ENCODE assay signal across 8 cellular contexts in genomic region chr11:83249972-83250593, GRCh38. TPM values are rescaled to one million over a fixed set of nuclear protein-coding genes. Genes with fewer than 3 reads are reported as not detected.
DNase-seq lines count a peak whose midpoint lies in the region; FAIRE-seq and TF ChIP-seq lines count a peak whose summit lies in the region.

No MANE protein-coding gene starts in this region.

- no peaks in the 10 kb centered on the region for H3K27me3 Mint-ChIP-seq in astrocyte (ENCODE audit: low read depth, unreplicated experiment)

- H3K36me3 ChIP-seq in astrocyte (ENCODE audit: insufficient read depth, low read length) (peaks cover under 1% of the 10 kb centered on the region), iPS DF 6.9 (ENCODE audit: control insufficient read depth, insufficient read depth, low read length) (no peaks in the 10 kb centered on the region), suprapubic skin (no peaks in the 10 kb centered on the region)

- H3K9me3 Mint-ChIP-seq in astrocyte (ENCODE audit: unreplicated experiment): no peaks in the 10 kb centered on the region

- no peaks in the 10 kb centered on the region for H3K79me2 ChIP-seq in astrocyte (ENCODE audit: insufficient read depth, low read length)

- TF ChIP-seq CTCF in astrocyte (IDR thresholded peaks at IDR 0.05; ENCODE audit: insufficient read depth, low read depth, low read length) (peak; percentile 65), suprapubic skin (IDR thresholded peaks at IDR 0.05) (peak; percentile 59 to 75)

- DNase-seq in AG08396 (ENCODE audit: low spot score) (peak; percentile 34), GF-D8 (lab: John Stamatoyannopoulos, UW) (peak; percentile 9), HEK293T (ENCODE audit: extremely low spot score) (peak; percentile 32), NCI-H1105 (lab: John Stamatoyannopoulos, UW) (peak; percentile 39), astrocyte (ENCODE audit: low read depth) (no peak), iPS DF 6.9 (ENCODE audit: low read depth, low spot score) (peak; percentile 1), suprapubic skin (ENCODE audit: low spot score in 2 of 2) (no peak)
- no peak for DNase-seq in activated CD4-positive, alpha-beta T cell treated with anti-CD3 and anti-CD28 coated beads, Interleukin-2, amount 50 U/mL, for 1 hour

- TF ChIP-seq EP300 in suprapubic skin (IDR thresholded peaks at IDR 0.05): no peak

- POLR2A ChIA-PET in HEK293T (lab: Yijun Ruan, JAX): no interaction called here

- CTCF ChIA-PET in HEK293T (lab: Yijun Ruan, JAX): interaction anchor here (0.6 to 1.6 kb wide), 8 partner anchors 10 to 535 kb away, joined by 3 to 6 read pairs (median 3); partner anchors contain the start of gene DDIAS

- no CpG with 5 or more reads among the region's 4 CpGs for WGBS in iPS DF 6.9 (ENCODE audit: insufficient coverage, insufficient read length)
- 9% methylated on average over 4 of the region's 4 CpGs for WGBS in suprapubic skin

- H3K4me2 ChIP-seq in astrocyte (ENCODE audit: low read length): no peak overlapping the region

- H3K27ac ChIP-seq in astrocyte (ENCODE audit: low read depth, low read length): no peak overlapping the region
- no peak overlapping the region for H3K27ac ChIP-seq in iPS DF 6.9 (ENCODE audit: low read length)
- no peak overlapping the region for H3K27ac ChIP-seq in suprapubic skin

- TF ChIP-seq POLR2A in suprapubic skin (IDR thresholded peaks at IDR 0.05): no peak

- no peak overlapping the region for H3K9ac ChIP-seq in astrocyte (ENCODE audit: low read length)

- peaks cover 5% of the 10 kb centered on the region for H3K36me3 Mint-ChIP-seq in astrocyte (ENCODE audit: low read depth, unreplicated experiment)

- H3K4me3 ChIP-seq in astrocyte (ENCODE audit: insufficient read depth, low read depth, low read length) (no peak overlapping the region), iPS DF 6.9 (ENCODE audit: low read length) (no peak overlapping the region), suprapubic skin (no peak overlapping the region)

- no peak overlapping the region for H2AFZ ChIP-seq in astrocyte (ENCODE audit: low read depth, low read length)

- no peak overlapping the region for H3K27ac Mint-ChIP-seq in astrocyte (ENCODE audit: unreplicated experiment)

- H3K4me3 Mint-ChIP-seq in astrocyte (ENCODE audit: unreplicated experiment): no peak overlapping the region

- H3K27me3 ChIP-seq in astrocyte (ENCODE audit: insufficient read depth, low read length) (no peaks in the 10 kb centered on the region), iPS DF 6.9 (ENCODE audit: control insufficient read depth, insufficient read depth, low read length) (no peaks in the 10 kb centered on the region), suprapubic skin (no peaks in the 10 kb centered on the region)

- H3K9me3 ChIP-seq in astrocyte (ENCODE audit: insufficient read depth, low read depth, low read length): no peaks in the 10 kb centered on the region
- H3K9me3 ChIP-seq in iPS DF 6.9 (ENCODE audit: control insufficient read depth, insufficient read depth, low read length): no peaks in the 10 kb centered on the region
- H3K9me3 ChIP-seq in suprapubic skin: no peaks in the 10 kb centered on the region

- no peaks in the 10 kb centered on the region for H4K20me1 ChIP-seq in astrocyte (ENCODE audit: insufficient read depth, low read length)

- H3K4me1 ChIP-seq in astrocyte (ENCODE audit: insufficient read depth, low read length) (no peaks in the 10 kb centered on the region), iPS DF 6.9 (ENCODE audit: control insufficient read depth, insufficient read depth, low read length) (no peaks in the 10 kb centered on the region), suprapubic skin (no peaks in the 10 kb centered on the region)

- H3K4me1 Mint-ChIP-seq in astrocyte (ENCODE audit: low read depth, unreplicated experiment): peaks cover under 1% of the 10 kb centered on the region

- FAIRE-seq in astrocyte (lab: Jason Lieb, UNC): no peak

TF ChIP-seq in HEK293T, 16 proteins besides CTCF, POLR2A, EP300 and RAD21:
- no peak for TF ChIP-seq TARDBP (IDR thresholded peaks at IDR 0.05)
- no peak for TF ChIP-seq BHLHE40 (IDR thresholded peaks at IDR 0.05; ENCODE audit: borderline replicate concordance)
- TF ChIP-seq ARNT (IDR thresholded peaks at IDR 0.05): no peak
- TF ChIP-seq FOXK2 (IDR thresholded peaks at IDR 0.05): no peak
- TF ChIP-seq, protein P1, sequence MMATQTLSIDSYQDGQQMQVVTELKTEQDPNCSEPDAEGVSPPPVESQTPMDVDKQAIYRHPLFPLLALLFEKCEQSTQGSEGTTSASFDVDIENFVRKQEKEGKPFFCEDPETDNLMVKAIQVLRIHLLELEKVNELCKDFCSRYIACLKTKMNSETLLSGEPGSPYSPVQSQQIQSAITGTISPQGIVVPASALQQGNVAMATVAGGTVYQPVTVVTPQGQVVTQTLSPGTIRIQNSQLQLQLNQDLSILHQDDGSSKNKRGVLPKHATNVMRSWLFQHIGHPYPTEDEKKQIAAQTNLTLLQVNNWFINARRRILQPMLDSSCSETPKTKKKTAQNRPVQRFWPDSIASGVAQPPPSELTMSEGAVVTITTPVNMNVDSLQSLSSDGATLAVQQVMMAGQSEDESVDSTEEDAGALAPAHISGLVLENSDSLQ (IDR thresholded peaks at IDR 0.05): no peak
- TF ChIP-seq ELF4 (IDR thresholded peaks at IDR 0.05): no peak
- TF ChIP-seq SP1 (IDR thresholded peaks at IDR 0.05): no peak
- TF ChIP-seq FOXM1 (IDR thresholded peaks at IDR 0.05; ENCODE audit: borderline replicate concordance): no peak
- no peak for TF ChIP-seq SUZ12 (IDR thresholded peaks at IDR 0.05)
- no peak for TF ChIP-seq FOXA1 (IDR thresholded peaks at IDR 0.05)
- TF ChIP-seq LEF1 (IDR thresholded peaks at IDR 0.05; ENCODE audit: borderline replicate concordance): no peak
- no peak for TF ChIP-seq ZNF384 (IDR thresholded peaks at IDR 0.05)
- no peak for TF ChIP-seq CTBP1 (IDR thresholded peaks at IDR 0.05; ENCODE audit: borderline replicate concordance)
- TF ChIP-seq L3MBTL2 (conservative IDR thresholded peaks at IDR 0.05): no peak
- no peak for TF ChIP-seq NFRKB (IDR thresholded peaks at IDR 0.05)
- no peak for TF ChIP-seq HDGF (IDR thresholded peaks at IDR 0.05; ENCODE audit: borderline replicate concordance)

RNA-seq across cellular contexts. Expression of gene CCDC90B, which starts 36.1 kb away (rescaled TPM):
- total RNA-seq in astrocyte (67.5 and 68.0 TPM in 2 replicates), suprapubic skin (10 to 100 TPM; 20.6 to 34.1 (median 25.2) TPM)

RNA-seq across cellular contexts. Expression of gene ANKRD42, which starts 56.6 kb away (rescaled TPM):
- total RNA-seq in astrocyte (15.0 and 16.4 TPM in 2 replicates), suprapubic skin (10 to 100 TPM in 2 of 4 donors, 1 to 10 TPM in 2; 7.2 to 12.6 (median 10.5) TPM)

Comparison
In these comparisons a context has a peak if more than half of its experiments do, and no peak if none do; other contexts are left out.
1. DNase-seq: peak in AG08396 (single experiment), GF-D8 (single experiment), HEK293T (single experiment), NCI-H1105 (single experiment) and iPS DF 6.9 (single experiment); none in astrocyte (single experiment), suprapubic skin (0 of 2) and activated CD4-positive, alpha-beta T cell treated with anti-CD3 and anti-CD28 coated beads, Interleukin-2, amount 50 U/mL, for 1 hour (single experiment).